18 cellular contexts compared by ENCODE assay signal in genomic region chr10:102517553-102517952, GRCh38. TPM values are rescaled to one million over a fixed set of nuclear protein-coding genes. Genes with fewer than 3 reads are reported as not detected.
DNase-seq lines count a peak whose midpoint lies in the region; ATAC-seq and TF ChIP-seq lines count a peak whose summit lies in the region.
"Had no signal": no experiment of that assay in that cellular context is flagged by ENCODE, and none has a peak within 500 bp of the region (broad histone marks: within the 10 kb centered on the region; RNA-seq: fewer than 3 reads in every experiment).

No MANE protein-coding gene starts in this region.

- H3K4me1 Mint-ChIP-seq in H9 = peaks cover 0 to 8% of the 10 kb centered on the region in 2 experiments; a peak in 2 of 4 replicates

- H2BK15ac ChIP-seq in H9 (ENCODE audit: low read depth, low read length) = no peak overlapping the region

- no peak overlapping the region for H2BK20ac ChIP-seq in H9 (ENCODE audit: low read depth, low read length, poor library complexity, severe bottlenecking)

- H3K79me2 ChIP-seq in hepatocyte (peaks cover 76% of the 10 kb centered on the region), H9 (ENCODE audit: insufficient read depth, low read length) (no peaks in the 10 kb centered on the region)

- no peaks in the 10 kb centered on the region for H3K27me3 Mint-ChIP-seq in H9 (ENCODE audit: low read depth)

- DNase-seq in GM03348 (ENCODE audit: low spot score) (peak; percentile 47), amniotic epithelial cell (ENCODE audit: low read depth) (peak; percentile 85), hepatocyte (ENCODE audit: low spot score) (peak; percentile 32), sciatic nerve (ENCODE audit: low spot score) (peak; percentile 3), H9 (no peak), SHP77 (lab: John Stamatoyannopoulos, UW) (no peak), COLO829 (ENCODE audit: low spot score) (no peak), Right ventricle myocardium superior (no peak)
- DNase-seq: activated CD4-positive, alpha-beta T cell treated with anti-CD3 and anti-CD28 coated beads, Interleukin-2, amount 50 U/mL, for 1 hour; activated T-cell treated with anti-CD3 and anti-CD28 coated beads, Interleukin-2, amount 50 U/mL, for 48 hours; DMS53; Karpas-422; NCI-H1417; ovary; stimulated activated CD4-positive, alpha-beta T cell treated with anti-CD3 and anti-CD28 coated beads, Interleukin-4, amount 100 ng/mL, for 24 hours; stimulated activated CD8-positive, alpha-beta memory T cell treated with anti-CD3 and anti-CD28 coated beads, Interleukin-4, amount 100 ng/mL, for 48 hours had no signal

- H3K27me3 ChIP-seq in hepatocyte (no peaks in the 10 kb centered on the region), H9 (ENCODE audit: insufficient read depth, low read length) (no peaks in the 10 kb centered on the region)
- H3K27me3 ChIP-seq: BLaER1, ovary had no signal

- no peak overlapping the region for H3K4me3 ChIP-seq in hepatocyte
- H3K4me3 ChIP-seq: BLaER1, ovary, thoracic aorta had no signal

- TF ChIP-seq CTCF in hepatocyte (IDR thresholded peaks at IDR 0.05; ENCODE audit: poor library complexity) = no peak
- no peak for TF ChIP-seq CTCF in H9 (conservative IDR thresholded peaks at IDR 0.05)

- H2AK5ac ChIP-seq in H9 (ENCODE audit: insufficient read length, low read length) = no peak overlapping the region

- H3K56ac ChIP-seq in H9 (ENCODE audit: insufficient read length, low read depth, low read length) = no peak overlapping the region

- H3K27ac Mint-ChIP-seq in H9 = no peak overlapping the region; a peak in 1 of 7 replicates

- ATAC-seq in sciatic nerve = no peak
- no peak for ATAC-seq in Right ventricle myocardium superior (ENCODE audit: poor library complexity)

- H3K4me1 ChIP-seq in hepatocyte (ENCODE audit: insufficient read depth) (peaks cover 5% of the 10 kb centered on the region), H9 (ENCODE audit: insufficient read depth, low read length) (no peaks in the 10 kb centered on the region)

- H2AFZ ChIP-seq in hepatocyte (no peak overlapping the region), H9 (ENCODE audit: low read length) (no peak overlapping the region)

- 74% methylated on average over 3 of the region's 3 CpGs for WGBS in hepatocyte (ENCODE audit: low lambda C conversion rate, missing lambda C conversion rate)
- WGBS in H9 (ENCODE audit: extremely low coverage, insufficient read length, low lambda C conversion rate) = no CpG with 5 or more reads among the region's 3 CpGs

- no peak overlapping the region for H2BK12ac ChIP-seq in H9 (ENCODE audit: insufficient read length, low read depth, low read length)

- intact Hi-C loops in sciatic nerve (cut with DNase I) = no loop called here
- intact Hi-C loops in Right ventricle myocardium superior (cut with DNase I) = no loop called here

- H4K20me1 ChIP-seq in hepatocyte (ENCODE audit: insufficient read depth, poor library complexity, severe bottlenecking) (no peaks in the 10 kb centered on the region), H9 (ENCODE audit: control insufficient read depth, insufficient read depth, insufficient read length) (no peaks in the 10 kb centered on the region)

- H3K9me2 ChIP-seq in hepatocyte (replicated peaks; ENCODE audit: insufficient read depth) = no peaks in the 10 kb centered on the region

- H3K4me3 Mint-ChIP-seq in H9 = no peak overlapping the region

- H3K18ac ChIP-seq in H9 (ENCODE audit: insufficient read length, low read depth, low read length) = no peak overlapping the region

- H3K23ac ChIP-seq in H9 (ENCODE audit: insufficient read length, low read depth, low read length) = no peak overlapping the region

- H3K9me3 Mint-ChIP-seq in H9 = no peaks in the 10 kb centered on the region

- no peak overlapping the region for H3T11ph ChIP-seq in H9 (ENCODE audit: low read length)

- no peak overlapping the region for H2BK120ac ChIP-seq in H9 (ENCODE audit: low read depth, low read length, poor library complexity, severe bottlenecking)

- H3K79me1 ChIP-seq in H9 (ENCODE audit: insufficient read depth, low read depth, low read length, poor library complexity, severe bottlenecking) = no peaks in the 10 kb centered on the region

- no peak overlapping the region for H3K4ac ChIP-seq in H9 (ENCODE audit: low read depth, low read length)

- no peak overlapping the region for H3K14ac ChIP-seq in H9 (ENCODE audit: insufficient read depth, low read length)

- H3K36me3 Mint-ChIP-seq in H9 (ENCODE audit: insufficient read depth in 1 of 3, low read depth in 3 of 3) = peaks cover 0 to 14% (median 4%) of the 10 kb centered on the region in 3 experiments; a peak in 3 of 7 replicates

- H3K27ac ChIP-seq in hepatocyte = no peak overlapping the region
- no peak overlapping the region for H3K27ac ChIP-seq in H9 (ENCODE audit: insufficient read length, low read depth, low read length)
- H3K27ac ChIP-seq: BLaER1, ovary, thoracic aorta had no signal

- no peak overlapping the region for H3K9ac ChIP-seq in H9 (ENCODE audit: extremely low read depth, insufficient read length, low read length)
- H3K9ac ChIP-seq: BLaER1 had no signal

- H3K4me2 ChIP-seq in hepatocyte (no peak overlapping the region), H9 (ENCODE audit: insufficient read depth, insufficient read length, low read length) (no peak overlapping the region)
- H3K4me2 ChIP-seq: BLaER1 had no signal

- H4K8ac ChIP-seq in H9 (replicated peaks; ENCODE audit: insufficient read length, low read depth, low read length) = no peak overlapping the region

- H3K9me3 ChIP-seq in hepatocyte (ENCODE audit: low read depth) (no peaks in the 10 kb centered on the region), H9 (ENCODE audit: control insufficient read depth, low read depth, low read length) (no peaks in the 10 kb centered on the region)
- H3K9me3 ChIP-seq: BLaER1, ovary, thoracic aorta had no signal

- no peak overlapping the region for H2BK5ac ChIP-seq in H9 (ENCODE audit: insufficient read length, low read length)

- H4K5ac ChIP-seq in H9 (ENCODE audit: insufficient read length, low read depth, low read length) = no peak overlapping the region

- H4K91ac ChIP-seq in H9 (ENCODE audit: insufficient read length, low read depth, low read length) = no peak overlapping the region

- H3K23me2 ChIP-seq in H9 (ENCODE audit: insufficient read length, low read depth, low read length, poor library complexity, severe bottlenecking) = no peaks in the 10 kb centered on the region

- no peaks in the 10 kb centered on the region for H3K36me3 ChIP-seq in hepatocyte (replicated peaks; ENCODE audit: insufficient read depth, low read depth)
- H3K36me3 ChIP-seq: ovary had no signal

RNA-seq across cellular contexts. Expression of gene SUFU, which starts 13.8 kb away (rescaled TPM):
- total RNA-seq in hepatocyte (10.2 and 10.9 TPM in 2 replicates), sciatic nerve (19.7 TPM), H9 (2021) (9.4 and 9.5 TPM in 2 replicates), Right ventricle myocardium superior (7.6 TPM)
- 18.2 TPM in 2 replicates for polyA plus RNA-seq in hepatocyte

RNA-seq across cellular contexts. Expression of gene ACTR1A, which starts 15.0 kb away (rescaled TPM):
- 84.1 and 90.7 TPM in 2 replicates for total RNA-seq in hepatocyte
- polyA plus RNA-seq in hepatocyte = 80.5 and 86.7 TPM in 2 replicates
- total RNA-seq in sciatic nerve = 84.3 TPM
- 82.1 and 84.2 TPM in 2 replicates for total RNA-seq in H9 (2021)
- total RNA-seq in Right ventricle myocardium superior = 90.6 TPM

Comparison
In these comparisons a context has a peak if more than half of its experiments do, and no peak if none do; other contexts are left out.
1. DNase-seq: peak in GM03348 (single experiment), amniotic epithelial cell (single experiment), hepatocyte (single experiment) and sciatic nerve (single experiment); none in H9 (single experiment), SHP77 (0 of 2), COLO829 (single experiment) and Right ventricle myocardium superior (single experiment).